In genomic region chr11:8225589-8226036, GRCh38 we compare ENCODE assay signal across 8 cellular contexts. TPM values are rescaled to one million over a fixed set of nuclear protein-coding genes. Genes with fewer than 3 reads are reported as not detected.
DNase-seq lines count a peak whose midpoint lies in the region; ATAC-seq and TF ChIP-seq lines count a peak whose summit lies in the region.

No MANE protein-coding gene starts in this region.

- H3K4me3 Mint-ChIP-seq in glutamatergic neuron (ENCODE audit: unreplicated experiment), result no peak overlapping the region

- WGBS in prostate gland, result 9% methylated on average over 8 of the region's 8 CpGs
- WGBS in aorta, 2 donors, result 2 to 4% methylated on average over 8 of the region's 8 CpGs

- no peak overlapping the region for H3K4me3 ChIP-seq in RWPE2 (ENCODE audit: severe bottlenecking)
- H3K4me3 ChIP-seq in prostate gland, result no peak overlapping the region
- no peak overlapping the region for H3K4me3 ChIP-seq in aorta (ENCODE audit: low read length in 2 of 2)

- ATAC-seq in Right ventricle myocardium inferior (peak; percentile 47), RWPE2 (ENCODE audit: low read depth) (0 out of 3 replicates have a peak, but pooled peaks have one; percentile 5), aorta (ENCODE audit: low FRiP score) (peak; percentile 53)

- H3K27ac Mint-ChIP-seq in glutamatergic neuron (ENCODE audit: unreplicated experiment), result no peak overlapping the region

- no peaks in the 10 kb centered on the region for H3K36me3 Mint-ChIP-seq in glutamatergic neuron (ENCODE audit: unreplicated experiment)

- H3K9me3 Mint-ChIP-seq in glutamatergic neuron (ENCODE audit: unreplicated experiment), result peaks cover 4% of the 10 kb centered on the region

- no peaks in the 10 kb centered on the region for H3K36me3 ChIP-seq in RWPE2 (ENCODE audit: low read depth)
- no peaks in the 10 kb centered on the region for H3K36me3 ChIP-seq in prostate gland
- no peaks in the 10 kb centered on the region for H3K36me3 ChIP-seq in aorta (ENCODE audit: control insufficient read depth in 1 of 2, insufficient read depth in 2 of 2, low read length in 1 of 2)

- H3K27me3 ChIP-seq in RWPE2 (ENCODE audit: insufficient read depth, poor library complexity, severe bottlenecking) (no peaks in the 10 kb centered on the region), prostate gland (replicated peaks; ENCODE audit: insufficient read depth) (no peaks in the 10 kb centered on the region), aorta (ENCODE audit: control insufficient read depth in 1 of 2, insufficient read depth in 2 of 2, low read length in 1 of 2) (no peaks in the 10 kb centered on the region)

- H3K4me1 Mint-ChIP-seq in glutamatergic neuron (ENCODE audit: low read depth, unreplicated experiment), result peaks cover 14% of the 10 kb centered on the region

- H3K27ac ChIP-seq in RWPE2 (ENCODE audit: poor library complexity, severe bottlenecking) (no peak overlapping the region), prostate gland (no peak overlapping the region), aorta (ENCODE audit: low read depth in 1 of 2, low read length in 2 of 2) (no peak overlapping the region)

- H3K9me3 ChIP-seq in RWPE2 (ENCODE audit: severe bottlenecking), result no peaks in the 10 kb centered on the region
- H3K9me3 ChIP-seq in prostate gland, result no peaks in the 10 kb centered on the region
- H3K9me3 ChIP-seq in aorta (ENCODE audit: control insufficient read depth, low read length), result no peaks in the 10 kb centered on the region

- TF ChIP-seq CTCF in RWPE2 (IDR thresholded peaks at IDR 0.05; ENCODE audit: poor library complexity, severe bottlenecking), result peak; percentile 92
- TF ChIP-seq CTCF in glutamatergic neuron (IDR thresholded peaks at IDR 0.05; ENCODE audit: partially characterized antibody, unreplicated experiment), result peak; percentile 99
- TF ChIP-seq CTCF in prostate gland (IDR thresholded peaks at IDR 0.05), result peak; percentile 87 to 96 (median 92)

- TF ChIP-seq POLR2A in prostate gland (IDR thresholded peaks at IDR 0.05), result no peak

- intact Hi-C loops in Right ventricle myocardium inferior (cut with DNase I) (loop anchor here (1.0 to 10.0 kb wide), 3 partner anchors 38 to 341 kb away; partner anchors contain the start of gene LMO1), cardiac septum (cut with DNase I) (loop anchor here (2.0 to 10.0 kb wide), 3 partner anchors 39 to 339 kb away; no protein-coding TSS in a partner anchor), prostate gland (cut with DNase I) (loop anchor here (2.0 to 5.0 kb wide), 2 partner anchors 39 to 342 kb away; no protein-coding TSS in a partner anchor), aorta (cut with DNase I) (loop anchor here (1.0 to 5.0 kb wide), 3 partner anchors 37 to 340 kb away; partner anchors contain the start of gene LMO1 (in 1 of the 2))

- DNase-seq in Right ventricle myocardium inferior (ENCODE audit: missing footprints) (peak; percentile 79), cardiac septum (ENCODE audit: low spot score) (no peak), HuH-7.5 (ENCODE audit: low spot score) (peak; percentile 87), RWPE2 (ENCODE audit: low spot score) (no peak), glutamatergic neuron (peak; percentile 93), prostate gland (ENCODE audit: low spot score) (peak; percentile 63), aorta (peak; percentile 72 to 89)
- DNase-seq in activated naive CD4-positive, alpha-beta T cell (lab: John Stamatoyannopoulos, UW), result peak; percentile 29 to 56 (median 56)

- H3K27me3 Mint-ChIP-seq in glutamatergic neuron (ENCODE audit: unreplicated experiment), result peaks cover 2% of the 10 kb centered on the region

- H3K4me1 ChIP-seq in RWPE2 (ENCODE audit: insufficient read depth, poor library complexity, severe bottlenecking) (peaks cover 14% of the 10 kb centered on the region), prostate gland (replicated peaks) (no peaks in the 10 kb centered on the region), aorta (ENCODE audit: control insufficient read depth in 1 of 2, insufficient read depth in 2 of 2, low read length in 2 of 2) (no peaks in the 10 kb centered on the region)

RNA-seq across cellular contexts. Expression of gene LMO1, which starts 38.1 kb away (rescaled TPM):
- total RNA-seq in Right ventricle myocardium inferior (3.6 TPM), cardiac septum (0.46 TPM), glutamatergic neuron (ENCODE audit: unreplicated experiment) (5.7 TPM), prostate gland (not detected), aorta (not detected)
- not detected for polyA plus RNA-seq in aorta

RNA-seq across cellular contexts. Expression of gene RIC3, which starts 56.8 kb away (rescaled TPM):
- total RNA-seq in Right ventricle myocardium inferior, result 11.7 TPM
- 14.3 TPM for total RNA-seq in cardiac septum
- 34.4 TPM for total RNA-seq in glutamatergic neuron (ENCODE audit: unreplicated experiment)
- total RNA-seq in prostate gland, result 10 to 100 TPM; 25.0 to 27.3 TPM
- total RNA-seq in aorta, result 10 to 100 TPM in 1 of 2 donors, 1 to 10 TPM in 1; 7.8 to 13.1 TPM
- polyA plus RNA-seq in aorta, result 1 to 10 TPM; 2.9 to 8.3 TPM

Comparison
In these comparisons a context has a peak if more than half of its experiments do, and no peak if none do; other contexts are left out.
1. DNase-seq: peak in Right ventricle myocardium inferior (single experiment), HuH-7.5 (single experiment), activated naive CD4-positive, alpha-beta T cell (4 of 4), glutamatergic neuron (single experiment), prostate gland (single experiment) and aorta (2 of 2); none in cardiac septum (single experiment) and RWPE2 (single experiment).
2. Peak in every context shown above with its lines, with median percentiles within 50 percentile points of each other: ATAC-seq and CTCF ChIP-seq.